ENCODE assay signal across 13 cellular contexts in genomic region chr1:198523183-198523942, GRCh38. TPM values are rescaled to one million over a fixed set of nuclear protein-coding genes. Genes with fewer than 3 reads are reported as not detected.
DNase-seq lines count a peak whose midpoint lies in the region; ATAC-seq and TF ChIP-seq lines count a peak whose summit lies in the region.
"Had no signal": no experiment of that assay in that cellular context is flagged by ENCODE, and none has a peak within 500 bp of the region (broad histone marks: within the 10 kb centered on the region; RNA-seq: fewer than 3 reads in every experiment).

No MANE protein-coding gene starts in this region.

- TF ChIP-seq CTCF in GM13977 (IDR thresholded peaks at IDR 0.05; ENCODE audit: extremely low read depth, insufficient read depth, missing control alignments) (peak; percentile 4), testis (IDR thresholded peaks at IDR 0.05) (no peak)

- no peaks in the 10 kb centered on the region for H3K27me3 Mint-ChIP-seq in CD4-positive, CD25-positive, alpha-beta regulatory T cell
- H3K27me3 Mint-ChIP-seq in T-helper 17 cell = no peaks in the 10 kb centered on the region
- no peaks in the 10 kb centered on the region for H3K27me3 Mint-ChIP-seq in immature natural killer cell (ENCODE audit: low read depth in 3 of 3)

- H3K36me3 ChIP-seq in CD4-positive, CD25-positive, alpha-beta regulatory T cell (ENCODE audit: control insufficient read depth, insufficient read depth, low read length) = no peaks in the 10 kb centered on the region
- no peaks in the 10 kb centered on the region for H3K36me3 ChIP-seq in testis (ENCODE audit: low read depth, missing control alignments)

- no peak for TF ChIP-seq POLR2A in testis (IDR thresholded peaks at IDR 0.05)

- no peaks in the 10 kb centered on the region for H3K9me3 ChIP-seq in CD4-positive, CD25-positive, alpha-beta regulatory T cell (ENCODE audit: control insufficient read depth in 2 of 2, low read length in 2 of 2)
- H3K9me3 ChIP-seq in T-helper 17 cell (ENCODE audit: control insufficient read depth, low read length, poor library complexity, severe bottlenecking) (no peaks in the 10 kb centered on the region), testis (no peaks in the 10 kb centered on the region)

- intact Hi-C loops in testis (cut with DNase I; ENCODE audit: low total_unique reads) = no loop called here

- H3K4me1 ChIP-seq in CD4-positive, CD25-positive, alpha-beta regulatory T cell (ENCODE audit: control insufficient read depth, insufficient read depth, low read length, poor library complexity, severe bottlenecking) = peaks cover 51% of the 10 kb centered on the region
- H3K4me1 ChIP-seq in testis = no peaks in the 10 kb centered on the region

- no peaks in the 10 kb centered on the region for H3K27me3 ChIP-seq in CD4-positive, CD25-positive, alpha-beta regulatory T cell (ENCODE audit: control insufficient read depth, insufficient read depth, low read length)
- H3K27me3 ChIP-seq in testis = no peaks in the 10 kb centered on the region

- H3K27ac ChIP-seq in CD4-positive, CD25-positive, alpha-beta regulatory T cell (ENCODE audit: insufficient read depth, low read length, poor library complexity, severe bottlenecking) = peak overlapping the region; percentile 77
- no peak overlapping the region for H3K27ac ChIP-seq in testis

- 77 to 81% methylated on average over 2 of the region's 2 CpGs for WGBS in testis, 2 donors

- H3K4me1 Mint-ChIP-seq in CD4-positive, CD25-positive, alpha-beta regulatory T cell = peaks cover 23 to 86% (median 58%) of the 10 kb centered on the region in 4 donors
- H3K4me1 Mint-ChIP-seq in T-helper 17 cell (peaks cover 49% of the 10 kb centered on the region), immature natural killer cell (peaks cover 59 to 66% of the 10 kb centered on the region in 2 donors)

- H3K9me3 Mint-ChIP-seq in CD4-positive, CD25-positive, alpha-beta regulatory T cell = peaks cover 0 to 2% (median 0%) of the 10 kb centered on the region in 7 donors
- no peaks in the 10 kb centered on the region for H3K9me3 Mint-ChIP-seq in immature natural killer cell

- H3K27ac Mint-ChIP-seq in CD4-positive, CD25-positive, alpha-beta regulatory T cell = peak overlapping the region; percentile 87 to 99 (median 91)
- H3K27ac Mint-ChIP-seq in T-helper 17 cell = peak overlapping the region; percentile 93
- H3K27ac Mint-ChIP-seq in immature natural killer cell = peak overlapping the region; percentile 86 to 98 (median 92)

- H3K4me3 ChIP-seq in CD4-positive, CD25-positive, alpha-beta regulatory T cell (ENCODE audit: low read depth, low read length) = peak overlapping the region; percentile 90
- H3K4me3 ChIP-seq in testis = no peak overlapping the region

- no peaks in the 10 kb centered on the region for H3K36me3 Mint-ChIP-seq in CD4-positive, CD25-positive, alpha-beta regulatory T cell
- H3K36me3 Mint-ChIP-seq in T-helper 17 cell (ENCODE audit: low read depth) (no peaks in the 10 kb centered on the region), immature natural killer cell (peaks cover 0 to 3% (median 0%) of the 10 kb centered on the region in 3 donors)

- peak in 2 of 3 donors; percentile 70 to 82 for DNase-seq in CD4-positive, CD25-positive, alpha-beta regulatory T cell
- DNase-seq in GM13977 (ENCODE audit: low spot score) (no peak), T-helper 17 cell (no peak), immature natural killer cell (peak; percentile 33 to 51 (median 44)), testis (no peak), NCI-H446 (lab: John Stamatoyannopoulos, UW) (no peak)
- DNase-seq: foreskin melanocyte, NCI-H187 treated with DMSO at 0.1 percent for 48 hours, retina, SW 1271 had no signal

- in situ Hi-C loops in GM13977 (cut with MboI; ENCODE audit: low pct_unique_long_range_greater_than_20kb, low sequenced_read_pairs, unreplicated experiment) = no loop called here

- peak overlapping the region; percentile 45 to 87 (median 77) for H3K4me3 Mint-ChIP-seq in CD4-positive, CD25-positive, alpha-beta regulatory T cell
- peak overlapping the region; percentile 89 for H3K4me3 Mint-ChIP-seq in T-helper 17 cell
- peak overlapping the region; percentile 76 to 85 (median 84) for H3K4me3 Mint-ChIP-seq in immature natural killer cell

- peak; percentile 49 to 56 for ATAC-seq in CD4-positive, CD25-positive, alpha-beta regulatory T cell (ENCODE audit: low read depth in 2 of 2)
- ATAC-seq in T-helper 17 cell = peak; percentile 60
- no peak for ATAC-seq in GM21526 (IDR thresholded peaks at IDR 0.05; ENCODE audit: low FRiP score, unreplicated experiment)
- ATAC-seq in HG02798 (IDR thresholded peaks at IDR 0.05; ENCODE audit: poor library complexity, unreplicated experiment) = no peak

RNA-seq across cellular contexts. Expression of gene ATP6V1G3, which starts 17.1 kb away (rescaled TPM):
- total RNA-seq in CD4-positive, CD25-positive, alpha-beta regulatory T cell = not detected
- polyA plus RNA-seq in CD4-positive, CD25-positive, alpha-beta regulatory T cell = under 1 TPM in 1 of 4 donors, not detected in 3; 0.87 TPM
- total RNA-seq in T-helper 17 cell (not detected), testis (not detected)
- polyA plus RNA-seq in immature natural killer cell (not detected), testis (ENCODE audit: insufficient read depth, low read depth, low replicate concordance) (not detected)
- polyA plus RNA-seq: keratinocyte had no signal

Comparison
In these comparisons a context has a peak if more than half of its experiments do, and no peak if none do; other contexts are left out.
1. ATAC-seq: peak in CD4-positive, CD25-positive, alpha-beta regulatory T cell (2 of 2) and T-helper 17 cell (single experiment); none in GM21526 (single experiment) and HG02798 (single experiment).
2. DNase-seq: peak in CD4-positive, CD25-positive, alpha-beta regulatory T cell (2 of 3) and immature natural killer cell (3 of 3); none in GM13977 (single experiment), T-helper 17 cell (0 of 3), testis (single experiment) and NCI-H446 (0 of 2).
3. Peak in every context shown above with its lines, with median percentiles within 50 percentile points of each other: H3K27ac Mint-ChIP-seq and H3K4me3 Mint-ChIP-seq.